Comparison of ENCODE assay signal across 1 cellular context in the genomic region with DNA sequence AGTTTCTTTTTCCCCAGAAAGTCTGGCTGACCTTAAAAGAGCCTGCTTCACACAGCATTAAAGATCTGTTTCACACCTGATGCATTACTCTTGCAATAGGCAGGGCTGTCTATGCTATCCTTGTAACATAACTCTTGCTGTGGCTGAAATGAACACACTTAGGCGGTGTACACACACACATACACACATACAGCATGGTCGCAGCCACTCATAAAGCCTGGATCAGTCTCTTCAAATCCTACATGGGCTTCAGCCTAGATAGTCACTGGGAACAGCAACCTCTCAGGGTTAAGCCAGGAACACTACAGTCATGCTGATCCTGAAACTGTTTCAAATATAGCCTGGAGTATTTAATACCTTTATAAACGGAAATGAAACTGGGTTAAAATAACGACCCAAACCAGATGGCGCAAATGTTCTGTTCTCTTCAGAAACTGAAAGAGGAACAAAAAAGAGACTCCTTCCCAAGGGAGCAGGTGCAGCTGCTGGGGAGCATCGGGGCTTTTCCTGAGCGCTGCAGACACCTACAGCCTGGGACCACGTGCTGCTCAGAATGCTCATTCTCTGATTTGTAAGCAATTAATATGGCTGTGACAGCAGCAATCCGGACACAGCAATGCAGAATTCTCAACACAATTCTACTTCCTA.
TF ChIP-seq lines count a peak whose summit lies in the region.

No MANE protein-coding gene starts in this region.

TF ChIP-seq in GM12878, 131 proteins besides CTCF, POLR2A, EP300 and RAD21 (continued from another document and continues in another):
- TF ChIP-seq, protein P1, sequence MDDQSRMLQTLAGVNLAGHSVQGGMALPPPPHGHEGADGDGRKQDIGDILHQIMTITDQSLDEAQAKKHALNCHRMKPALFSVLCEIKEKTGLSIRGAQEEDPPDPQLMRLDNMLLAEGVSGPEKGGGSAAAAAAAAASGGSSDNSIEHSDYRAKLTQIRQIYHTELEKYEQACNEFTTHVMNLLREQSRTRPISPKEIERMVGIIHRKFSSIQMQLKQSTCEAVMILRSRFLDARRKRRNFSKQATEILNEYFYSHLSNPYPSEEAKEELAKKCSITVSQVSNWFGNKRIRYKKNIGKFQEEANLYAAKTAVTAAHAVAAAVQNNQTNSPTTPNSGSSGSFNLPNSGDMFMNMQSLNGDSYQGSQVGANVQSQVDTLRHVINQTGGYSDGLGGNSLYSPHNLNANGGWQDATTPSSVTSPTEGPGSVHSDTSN (IDR thresholded peaks at IDR 0.05; ENCODE audit: insufficient replicate concordance, low read depth, low read length): peak; percentile 67
- TF ChIP-seq YBX1 (IDR thresholded peaks at IDR 0.05) (no peak; the same call in 1 of the 2 replicates), RAD51 (IDR thresholded peaks at IDR 0.05) (peak; percentile 96), YY1 (IDR thresholded peaks at IDR 0.05; ENCODE audit: low read depth, low read length) (peak; percentile 74), DPF2 (IDR thresholded peaks at IDR 0.05) (peak; percentile 98), IKZF1 (conservative IDR thresholded peaks at IDR 0.05) (peak; percentile 100), BMI1 (IDR thresholded peaks at IDR 0.05; ENCODE audit: borderline replicate concordance) (peak; percentile 86), ZNF274 (IDR thresholded peaks at IDR 0.05; ENCODE audit: insufficient read depth, insufficient read length) (no peak), RBBP5 (conservative IDR thresholded peaks at IDR 0.05) (no peak), SMC3 (IDR thresholded peaks at IDR 0.05; ENCODE audit: borderline replicate concordance, low read length) (no peak), POLR2AphosphoS2 (IDR thresholded peaks at IDR 0.05; ENCODE audit: low read depth, low read length) (no peak), IRF4 (IDR thresholded peaks at IDR 0.05; ENCODE audit: low read depth, low read length) (peak; percentile 90), CEBPB (IDR thresholded peaks at IDR 0.05; ENCODE audit: borderline replicate concordance in 1 of 2, low read depth in 2 of 2, low read length in 2 of 2) (0 out of 4 replicates have a peak, but pooled peaks of 1 of the 2 experiments have one; percentile 91), TCF12 (IDR thresholded peaks at IDR 0.05; ENCODE audit: low read depth, low read length) (peak; percentile 100), FOS (IDR thresholded peaks at IDR 0.05; ENCODE audit: borderline replicate concordance, extremely low read depth, insufficient read length) (no peak), RB1 (IDR thresholded peaks at IDR 0.05; ENCODE audit: borderline replicate concordance) (peak; percentile 34; the same call in 1 of the 2 replicates), NFYA (IDR thresholded peaks at IDR 0.05; ENCODE audit: borderline replicate concordance, low read depth, low read length) (no peak), CBX3 (IDR thresholded peaks at IDR 0.05; ENCODE audit: borderline replicate concordance, low read depth) (no peak), MEF2B (IDR thresholded peaks at IDR 0.05; ENCODE audit: partially characterized antibody, poor library complexity, severe bottlenecking) (peak; percentile 100), NR2C1 (IDR thresholded peaks at IDR 0.05) (no peak), ATF7 (IDR thresholded peaks at IDR 0.05; ENCODE audit: low read depth) (peak; percentile 88), CREM (IDR thresholded peaks at IDR 0.05; ENCODE audit: low read depth) (peak; percentile 93), ESRRA (IDR thresholded peaks at IDR 0.05; ENCODE audit: low read length) (no peak), ZNF207 (IDR thresholded peaks at IDR 0.05; ENCODE audit: borderline replicate concordance) (0 out of 2 replicates have a peak, but pooled peaks have one; percentile 58)
- TF ChIP-seq, protein P2, sequence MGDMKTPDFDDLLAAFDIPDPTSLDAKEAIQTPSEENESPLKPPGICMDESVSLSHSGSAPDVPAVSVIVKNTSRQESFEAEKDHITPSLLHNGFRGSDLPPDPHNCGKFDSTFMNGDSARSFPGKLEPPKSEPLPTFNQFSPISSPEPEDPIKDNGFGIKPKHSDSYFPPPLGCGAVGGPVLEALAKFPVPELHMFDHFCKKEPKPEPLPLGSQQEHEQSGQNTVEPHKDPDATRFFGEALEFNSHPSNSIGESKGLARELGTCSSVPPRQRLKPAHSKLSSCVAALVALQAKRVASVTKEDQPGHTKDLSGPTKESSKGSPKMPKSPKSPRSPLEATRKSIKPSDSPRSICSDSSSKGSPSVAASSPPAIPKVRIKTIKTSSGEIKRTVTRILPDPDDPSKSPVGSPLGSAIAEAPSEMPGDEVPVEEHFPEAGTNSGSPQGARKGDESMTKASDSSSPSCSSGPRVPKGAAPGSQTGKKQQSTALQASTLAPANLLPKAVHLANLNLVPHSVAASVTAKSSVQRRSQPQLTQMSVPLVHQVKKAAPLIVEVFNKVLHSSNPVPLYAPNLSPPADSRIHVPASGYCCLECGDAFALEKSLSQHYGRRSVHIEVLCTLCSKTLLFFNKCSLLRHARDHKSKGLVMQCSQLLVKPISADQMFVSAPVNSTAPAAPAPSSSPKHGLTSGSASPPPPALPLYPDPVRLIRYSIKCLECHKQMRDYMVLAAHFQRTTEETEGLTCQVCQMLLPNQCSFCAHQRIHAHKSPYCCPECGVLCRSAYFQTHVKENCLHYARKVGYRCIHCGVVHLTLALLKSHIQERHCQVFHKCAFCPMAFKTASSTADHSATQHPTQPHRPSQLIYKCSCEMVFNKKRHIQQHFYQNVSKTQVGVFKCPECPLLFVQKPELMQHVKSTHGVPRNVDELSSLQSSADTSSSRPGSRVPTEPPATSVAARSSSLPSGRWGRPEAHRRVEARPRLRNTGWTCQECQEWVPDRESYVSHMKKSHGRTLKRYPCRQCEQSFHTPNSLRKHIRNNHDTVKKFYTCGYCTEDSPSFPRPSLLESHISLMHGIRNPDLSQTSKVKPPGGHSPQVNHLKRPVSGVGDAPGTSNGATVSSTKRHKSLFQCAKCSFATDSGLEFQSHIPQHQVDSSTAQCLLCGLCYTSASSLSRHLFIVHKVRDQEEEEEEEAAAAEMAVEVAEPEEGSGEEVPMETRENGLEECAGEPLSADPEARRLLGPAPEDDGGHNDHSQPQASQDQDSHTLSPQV (IDR thresholded peaks at IDR 0.05): peak; percentile 95
- TF ChIP-seq, protein P3, sequence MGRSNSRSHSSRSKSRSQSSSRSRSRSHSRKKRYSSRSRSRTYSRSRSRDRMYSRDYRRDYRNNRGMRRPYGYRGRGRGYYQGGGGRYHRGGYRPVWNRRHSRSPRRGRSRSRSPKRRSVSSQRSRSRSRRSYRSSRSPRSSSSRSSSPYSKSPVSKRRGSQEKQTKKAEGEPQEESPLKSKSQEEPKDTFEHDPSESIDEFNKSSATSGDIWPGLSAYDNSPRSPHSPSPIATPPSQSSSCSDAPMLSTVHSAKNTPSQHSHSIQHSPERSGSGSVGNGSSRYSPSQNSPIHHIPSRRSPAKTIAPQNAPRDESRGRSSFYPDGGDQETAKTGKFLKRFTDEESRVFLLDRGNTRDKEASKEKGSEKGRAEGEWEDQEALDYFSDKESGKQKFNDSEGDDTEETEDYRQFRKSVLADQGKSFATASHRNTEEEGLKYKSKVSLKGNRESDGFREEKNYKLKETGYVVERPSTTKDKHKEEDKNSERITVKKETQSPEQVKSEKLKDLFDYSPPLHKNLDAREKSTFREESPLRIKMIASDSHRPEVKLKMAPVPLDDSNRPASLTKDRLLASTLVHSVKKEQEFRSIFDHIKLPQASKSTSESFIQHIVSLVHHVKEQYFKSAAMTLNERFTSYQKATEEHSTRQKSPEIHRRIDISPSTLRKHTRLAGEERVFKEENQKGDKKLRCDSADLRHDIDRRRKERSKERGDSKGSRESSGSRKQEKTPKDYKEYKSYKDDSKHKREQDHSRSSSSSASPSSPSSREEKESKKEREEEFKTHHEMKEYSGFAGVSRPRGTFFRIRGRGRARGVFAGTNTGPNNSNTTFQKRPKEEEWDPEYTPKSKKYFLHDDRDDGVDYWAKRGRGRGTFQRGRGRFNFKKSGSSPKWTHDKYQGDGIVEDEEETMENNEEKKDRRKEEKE (IDR thresholded peaks at IDR 0.05): no peak
- TF ChIP-seq, protein P4, sequence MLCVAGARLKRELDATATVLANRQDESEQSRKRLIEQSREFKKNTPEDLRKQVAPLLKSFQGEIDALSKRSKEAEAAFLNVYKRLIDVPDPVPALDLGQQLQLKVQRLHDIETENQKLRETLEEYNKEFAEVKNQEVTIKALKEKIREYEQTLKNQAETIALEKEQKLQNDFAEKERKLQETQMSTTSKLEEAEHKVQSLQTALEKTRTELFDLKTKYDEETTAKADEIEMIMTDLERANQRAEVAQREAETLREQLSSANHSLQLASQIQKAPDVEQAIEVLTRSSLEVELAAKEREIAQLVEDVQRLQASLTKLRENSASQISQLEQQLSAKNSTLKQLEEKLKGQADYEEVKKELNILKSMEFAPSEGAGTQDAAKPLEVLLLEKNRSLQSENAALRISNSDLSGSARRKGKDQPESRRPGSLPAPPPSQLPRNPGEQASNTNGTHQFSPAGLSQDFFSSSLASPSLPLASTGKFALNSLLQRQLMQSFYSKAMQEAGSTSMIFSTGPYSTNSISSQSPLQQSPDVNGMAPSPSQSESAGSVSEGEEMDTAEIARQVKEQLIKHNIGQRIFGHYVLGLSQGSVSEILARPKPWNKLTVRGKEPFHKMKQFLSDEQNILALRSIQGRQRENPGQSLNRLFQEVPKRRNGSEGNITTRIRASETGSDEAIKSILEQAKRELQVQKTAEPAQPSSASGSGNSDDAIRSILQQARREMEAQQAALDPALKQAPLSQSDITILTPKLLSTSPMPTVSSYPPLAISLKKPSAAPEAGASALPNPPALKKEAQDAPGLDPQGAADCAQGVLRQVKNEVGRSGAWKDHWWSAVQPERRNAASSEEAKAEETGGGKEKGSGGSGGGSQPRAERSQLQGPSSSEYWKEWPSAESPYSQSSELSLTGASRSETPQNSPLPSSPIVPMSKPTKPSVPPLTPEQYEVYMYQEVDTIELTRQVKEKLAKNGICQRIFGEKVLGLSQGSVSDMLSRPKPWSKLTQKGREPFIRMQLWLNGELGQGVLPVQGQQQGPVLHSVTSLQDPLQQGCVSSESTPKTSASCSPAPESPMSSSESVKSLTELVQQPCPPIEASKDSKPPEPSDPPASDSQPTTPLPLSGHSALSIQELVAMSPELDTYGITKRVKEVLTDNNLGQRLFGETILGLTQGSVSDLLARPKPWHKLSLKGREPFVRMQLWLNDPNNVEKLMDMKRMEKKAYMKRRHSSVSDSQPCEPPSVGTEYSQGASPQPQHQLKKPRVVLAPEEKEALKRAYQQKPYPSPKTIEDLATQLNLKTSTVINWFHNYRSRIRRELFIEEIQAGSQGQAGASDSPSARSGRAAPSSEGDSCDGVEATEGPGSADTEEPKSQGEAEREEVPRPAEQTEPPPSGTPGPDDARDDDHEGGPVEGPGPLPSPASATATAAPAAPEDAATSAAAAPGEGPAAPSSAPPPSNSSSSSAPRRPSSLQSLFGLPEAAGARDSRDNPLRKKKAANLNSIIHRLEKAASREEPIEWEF (IDR thresholded peaks at IDR 0.05; ENCODE audit: insufficient replicate concordance, low read depth, low read length): no peak
- TF ChIP-seq, protein P5, sequence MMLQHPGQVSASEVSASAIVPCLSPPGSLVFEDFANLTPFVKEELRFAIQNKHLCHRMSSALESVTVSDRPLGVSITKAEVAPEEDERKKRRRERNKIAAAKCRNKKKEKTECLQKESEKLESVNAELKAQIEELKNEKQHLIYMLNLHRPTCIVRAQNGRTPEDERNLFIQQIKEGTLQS (IDR thresholded peaks at IDR 0.05; ENCODE audit: borderline replicate concordance, extremely low read depth, low read depth, low read length): 0 out of 2 replicates have a peak, but pooled peaks have one; percentile 48
- TF ChIP-seq, protein P6, sequence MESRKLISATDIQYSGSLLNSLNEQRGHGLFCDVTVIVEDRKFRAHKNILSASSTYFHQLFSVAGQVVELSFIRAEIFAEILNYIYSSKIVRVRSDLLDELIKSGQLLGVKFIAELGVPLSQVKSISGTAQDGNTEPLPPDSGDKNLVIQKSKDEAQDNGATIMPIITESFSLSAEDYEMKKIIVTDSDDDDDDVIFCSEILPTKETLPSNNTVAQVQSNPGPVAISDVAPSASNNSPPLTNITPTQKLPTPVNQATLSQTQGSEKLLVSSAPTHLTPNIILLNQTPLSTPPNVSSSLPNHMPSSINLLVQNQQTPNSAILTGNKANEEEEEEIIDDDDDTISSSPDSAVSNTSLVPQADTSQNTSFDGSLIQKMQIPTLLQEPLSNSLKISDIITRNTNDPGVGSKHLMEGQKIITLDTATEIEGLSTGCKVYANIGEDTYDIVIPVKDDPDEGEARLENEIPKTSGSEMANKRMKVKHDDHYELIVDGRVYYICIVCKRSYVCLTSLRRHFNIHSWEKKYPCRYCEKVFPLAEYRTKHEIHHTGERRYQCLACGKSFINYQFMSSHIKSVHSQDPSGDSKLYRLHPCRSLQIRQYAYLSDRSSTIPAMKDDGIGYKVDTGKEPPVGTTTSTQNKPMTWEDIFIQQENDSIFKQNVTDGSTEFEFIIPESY (IDR thresholded peaks at IDR 0.05): no peak
- TF ChIP-seq, protein P7, sequence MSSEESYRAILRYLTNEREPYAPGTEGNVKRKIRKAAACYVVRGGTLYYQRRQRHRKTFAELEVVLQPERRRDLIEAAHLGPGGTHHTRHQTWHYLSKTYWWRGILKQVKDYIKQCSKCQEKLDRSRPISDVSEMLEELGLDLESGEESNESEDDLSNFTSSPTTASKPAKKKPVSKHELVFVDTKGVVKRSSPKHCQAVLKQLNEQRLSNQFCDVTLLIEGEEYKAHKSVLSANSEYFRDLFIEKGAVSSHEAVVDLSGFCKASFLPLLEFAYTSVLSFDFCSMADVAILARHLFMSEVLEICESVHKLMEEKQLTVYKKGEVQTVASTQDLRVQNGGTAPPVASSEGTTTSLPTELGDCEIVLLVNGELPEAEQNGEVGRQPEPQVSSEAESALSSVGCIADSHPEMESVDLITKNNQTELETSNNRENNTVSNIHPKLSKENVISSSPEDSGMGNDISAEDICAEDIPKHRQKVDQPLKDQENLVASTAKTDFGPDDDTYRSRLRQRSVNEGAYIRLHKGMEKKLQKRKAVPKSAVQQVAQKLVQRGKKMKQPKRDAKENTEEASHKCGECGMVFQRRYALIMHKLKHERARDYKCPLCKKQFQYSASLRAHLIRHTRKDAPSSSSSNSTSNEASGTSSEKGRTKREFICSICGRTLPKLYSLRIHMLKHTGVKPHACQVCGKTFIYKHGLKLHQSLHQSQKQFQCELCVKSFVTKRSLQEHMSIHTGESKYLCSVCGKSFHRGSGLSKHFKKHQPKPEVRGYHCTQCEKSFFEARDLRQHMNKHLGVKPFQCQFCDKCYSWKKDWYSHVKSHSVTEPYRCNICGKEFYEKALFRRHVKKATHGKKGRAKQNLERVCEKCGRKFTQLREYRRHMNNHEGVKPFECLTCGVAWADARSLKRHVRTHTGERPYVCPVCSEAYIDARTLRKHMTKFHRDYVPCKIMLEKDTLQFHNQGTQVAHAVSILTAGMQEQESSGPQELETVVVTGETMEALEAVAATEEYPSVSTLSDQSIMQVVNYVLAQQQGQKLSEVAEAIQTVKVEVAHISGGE (CRISPR knock-in tag; IDR thresholded peaks at IDR 0.05): no peak
